23 cellular contexts compared by ENCODE assay signal in genomic region chr19:52520013-52520412, GRCh38.
"Had no signal": no experiment of that assay in that cellular context is flagged by ENCODE, and none has a peak within 500 bp of the region (broad histone marks: within the 10 kb centered on the region; RNA-seq: fewer than 3 reads in every experiment).

No MANE protein-coding gene starts in this region.

- H3K36me3 ChIP-seq: ascending aorta, pancreas, right atrium auricular region had no signal

- H3K27me3 ChIP-seq: ascending aorta, pancreas, right atrium auricular region, tibial nerve had no signal

- FAIRE-seq: endothelial cell of umbilical vein, pancreas had no signal

- H3K27ac ChIP-seq: ascending aorta, left ventricle myocardium inferior, pancreas, right atrium auricular region, tibial nerve had no signal

- H3K4me1 ChIP-seq: ascending aorta, left ventricle myocardium inferior, pancreas, right atrium auricular region, tibial nerve had no signal

- H3K4me3 ChIP-seq: ascending aorta, left ventricle myocardium inferior, lung, pancreas, right atrium auricular region, tibial nerve had no signal

- DNase-seq: activated CD4-positive, alpha-beta T cell treated with anti-CD3 and anti-CD28 coated beads for 4 hours; activated CD4-positive, alpha-beta T cell treated with anti-CD3 and anti-CD28 coated beads, Interleukin-2, amount 50 U/mL, for 4 hours; activated CD4-positive, CD25-positive, alpha-beta regulatory T cell; activated CD8-positive, alpha-beta memory T cell treated with anti-CD3 and anti-CD28 coated beads for 24 hours; activated effector memory CD4-positive, alpha-beta T cell treated with anti-CD3 and anti-CD28 coated beads, Interleukin-2, amount 50 U/mL, for 16 hours; activated naive CD4-positive, alpha-beta T cell treated with anti-CD3 and anti-CD28 coated beads for 36 hours; activated naive CD8-positive, alpha-beta T cell treated with anti-CD3 and anti-CD28 coated beads, Interleukin-2, amount 10 ng/mL, durations not matched to agents 7 days and 5 days; cortex of kidney; effector memory CD8-positive, alpha-beta T cell; head of caudate nucleus; left ventricle myocardium inferior; naive B cell; nucleus accumbens; pancreas; stimulated activated CD4-positive, alpha-beta T cell treated with anti-CD3 and anti-CD28 coated beads, Interleukin-15, amount 100 ng/mL, for 24 hours; stimulated activated CD4-positive, alpha-beta T cell treated with anti-CD3 and anti-CD28 coated beads, Interleukin-2, amount 100 ng/mL, for 24 hours; stimulated activated naive B cell treated with anti-CD40 and anti-IgM and Interleukin-4, amounts not matched to agents 10 μg/mL and 1 μg/mL and 100 μg/mL, for 72 hours; T-cell had no signal

- H3K9me3 ChIP-seq: pancreas had no signal

- ATAC-seq: effector memory CD8-positive, alpha-beta T cell; pancreas; stimulated activated naive B cell treated with anti-CD40 and anti-IgM and Interleukin-4, amounts not matched to agents 10 μg/mL and 1 μg/mL and 100 μg/mL, for 72 hours; T-cell had no signal
